Comparison of ENCODE assay signal across 22 cellular contexts in the genomic region with DNA sequence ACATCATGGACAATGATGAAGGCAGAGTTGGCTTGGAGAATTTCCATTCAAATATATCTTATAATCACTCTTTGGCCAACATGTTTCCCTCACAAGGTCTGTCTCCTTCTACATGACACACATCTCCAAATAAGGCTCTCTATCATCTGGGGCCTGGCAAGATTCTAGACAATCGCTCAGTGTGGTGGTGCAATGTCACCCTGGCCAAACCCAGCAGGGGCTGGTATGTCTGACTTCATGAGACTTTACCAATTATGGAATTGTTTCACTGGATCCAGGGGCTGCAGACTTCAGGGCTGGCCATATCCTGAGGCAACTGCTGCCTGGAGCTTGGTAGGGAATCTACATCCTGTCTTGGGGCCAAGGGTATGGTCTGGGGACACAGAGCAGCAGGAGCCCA.
"Had no signal": no experiment of that assay in that cellular context is flagged by ENCODE, and none has a peak within 500 bp of the region (broad histone marks: within the 10 kb centered on the region; RNA-seq: fewer than 3 reads in every experiment).

No MANE protein-coding gene starts in this region.

- H3K27me3 ChIP-seq: heart right ventricle, ovary had no signal

- H3K27me3 Mint-ChIP-seq: memory B cell had no signal

- H3K4me3 Mint-ChIP-seq: memory B cell; mesothelial cell of epicardium; natural killer cell; neural crest cell; stimulated activated memory B cell treated with anti-CD40 and anti-IgM and Interleukin-4, amounts not matched to agents 10 μg/mL and 1 μg/mL and 100 μg/mL, for 72 hours; stimulated activated naive CD8-positive, alpha-beta T cell treated with anti-CD3 and anti-CD28 coated beads, Interleukin-15, Interleukin-2, amounts not matched to agents 100 ng/mL and 50 ng/mL, for 24 hours; type B pancreatic cell had no signal

- DNase-seq: cerebellar nuclear complex; dermis blood vessel endothelial cell; heart right ventricle; hypothalamus; kidney glomerular epithelial cell; lower lobe of right lung; natural killer cell; ovary; spleen; stimulated activated CD4-positive, alpha-beta T cell treated with anti-CD3 and anti-CD28 coated beads, Interleukin-15, amount 100 ng/mL, for 24 hours; stimulated activated CD4-positive, alpha-beta T cell treated with anti-CD3 and anti-CD28 coated beads, Interleukin-1b, Interleukin-23, amount 100 ng/mL, for 48 hours; stimulated activated CD4-positive, alpha-beta T cell treated with anti-CD3 and anti-CD28 coated beads, Interleukin-4, amount 100 ng/mL, for 24 hours; substantia nigra had no signal

- H3K36me3 Mint-ChIP-seq: memory B cell; mesothelial cell of epicardium; natural killer cell; stimulated activated memory B cell treated with anti-CD40 and anti-IgM and Interleukin-4, amounts not matched to agents 10 μg/mL and 1 μg/mL and 100 μg/mL, for 72 hours had no signal

- ATAC-seq: left lobe of liver; lower lobe of right lung; natural killer cell; sciatic nerve; stimulated activated memory B cell treated with anti-CD40 and anti-IgM and Interleukin-4, amounts not matched to agents 10 μg/mL and 1 μg/mL and 100 μg/mL, for 72 hours had no signal

- H3K4me3 ChIP-seq: heart right ventricle, lower lobe of right lung, ovary, spleen had no signal

- H3K27ac Mint-ChIP-seq: memory B cell; mesothelial cell of epicardium; natural killer cell; progenitor cell of endocrine pancreas; stimulated activated memory B cell treated with anti-CD40 and anti-IgM and Interleukin-4, amounts not matched to agents 10 μg/mL and 1 μg/mL and 100 μg/mL, for 72 hours; stimulated activated naive CD8-positive, alpha-beta T cell treated with anti-CD3 and anti-CD28 coated beads, Interleukin-15, Interleukin-2, amounts not matched to agents 100 ng/mL and 50 ng/mL, for 24 hours; type B pancreatic cell had no signal

- H3K4me1 ChIP-seq: lower lobe of right lung had no signal

- H3K27ac ChIP-seq: lower lobe of right lung, ovary, spleen had no signal

- H3K36me3 ChIP-seq: heart right ventricle, lower lobe of right lung, ovary, spleen had no signal

- H3K9me3 Mint-ChIP-seq: memory B cell; mesothelial cell of epicardium; natural killer cell; neural crest cell; stimulated activated memory B cell treated with anti-CD40 and anti-IgM and Interleukin-4, amounts not matched to agents 10 μg/mL and 1 μg/mL and 100 μg/mL, for 72 hours; stimulated activated naive CD8-positive, alpha-beta T cell treated with anti-CD3 and anti-CD28 coated beads, Interleukin-15, Interleukin-2, amounts not matched to agents 100 ng/mL and 50 ng/mL, for 24 hours; type B pancreatic cell had no signal

- H3K4me1 Mint-ChIP-seq: memory B cell; natural killer cell; stimulated activated memory B cell treated with anti-CD40 and anti-IgM and Interleukin-4, amounts not matched to agents 10 μg/mL and 1 μg/mL and 100 μg/mL, for 72 hours had no signal

- H3K9me3 ChIP-seq: heart right ventricle, lower lobe of right lung, ovary, spleen had no signal
